In genomic region chr2:211367252-211367651, GRCh38 we compare ENCODE assay signal across 18 cellular contexts.
DNase-seq lines count a peak whose midpoint lies in the region; ATAC-seq, FAIRE-seq and TF ChIP-seq lines count a peak whose summit lies in the region.
"Had no signal": no experiment of that assay in that cellular context is flagged by ENCODE, and none has a peak within 500 bp of the region (broad histone marks: within the 10 kb centered on the region; RNA-seq: fewer than 3 reads in every experiment).

No MANE protein-coding gene starts in this region.

- H3K9me3 Mint-ChIP-seq in astrocyte (ENCODE audit: unreplicated experiment) = peaks cover 2% of the 10 kb centered on the region
- H3K9me3 Mint-ChIP-seq in natural killer cell treated with Interleukin-12 subunit alpha and Interleukin-12 subunit beta and Interleukin-15 and Interleukin-18, amount 100 ng/mL, for 72 hours = peaks cover 13% of the 10 kb centered on the region

- TF ChIP-seq CTCF in astrocyte (IDR thresholded peaks at IDR 0.05; ENCODE audit: insufficient read depth, low read depth, low read length) (no peak), GM20000 (IDR thresholded peaks at IDR 0.05; ENCODE audit: extremely low read depth, missing control alignments) (no peak)

- H4K20me1 ChIP-seq in astrocyte (ENCODE audit: insufficient read depth, low read length) = no peaks in the 10 kb centered on the region

- H3K4me1 ChIP-seq in astrocyte (ENCODE audit: insufficient read depth, low read length) = no peaks in the 10 kb centered on the region
- H3K4me1 ChIP-seq: colonic mucosa, testis had no signal

- peak; percentile 24 for DNase-seq in NCI-H748 (lab: John Stamatoyannopoulos, UW; ENCODE audit: unreplicated experiment)
- no peak for DNase-seq in NCI-H748 treated with DMSO at 0.1 percent for 48 hours (lab: John Stamatoyannopoulos, UW)
- peak; percentile 5 for DNase-seq in HK-2 (ENCODE audit: unreplicated experiment)
- no peak for DNase-seq in astrocyte (ENCODE audit: low read depth)
- DNase-seq in DMS79 (lab: John Stamatoyannopoulos, UW) = no peak
- DNase-seq in RPMI8226 = no peak
- DNase-seq in GM20000 (ENCODE audit: low spot score) = no peak
- no peak for DNase-seq in natural killer cell treated with Interleukin-12 subunit alpha and Interleukin-12 subunit beta and Interleukin-15 and Interleukin-18, amount 100 ng/mL, for 72 hours (ENCODE audit: low spot score)
- DNase-seq: activated CD4-positive, alpha-beta memory T cell treated with anti-CD3 and anti-CD28 coated beads for 36 hours; CD4-positive, alpha-beta memory T cell; colonic mucosa; EL; glutamatergic neuron; OCI-M1; testis had no signal

- H3K27me3 Mint-ChIP-seq in astrocyte (ENCODE audit: low read depth, unreplicated experiment) = no peaks in the 10 kb centered on the region
- no peaks in the 10 kb centered on the region for H3K27me3 Mint-ChIP-seq in natural killer cell treated with Interleukin-12 subunit alpha and Interleukin-12 subunit beta and Interleukin-15 and Interleukin-18, amount 100 ng/mL, for 72 hours
- H3K27me3 Mint-ChIP-seq: activated CD4-positive, alpha-beta memory T cell treated with anti-CD3 and anti-CD28 coated beads for 36 hours; activated T-helper 17 cell treated with anti-CD3 and anti-CD28 coated beads, Interleukin-2, amount 50 U/mL, for 72 hours; CD4-positive, alpha-beta memory T cell had no signal

- no peak overlapping the region for H3K27ac ChIP-seq in astrocyte (ENCODE audit: low read depth, low read length)
- H3K27ac ChIP-seq: colonic mucosa, neutrophil, testis had no signal

- no peak overlapping the region for H3K4me3 Mint-ChIP-seq in astrocyte (ENCODE audit: unreplicated experiment)
- H3K4me3 Mint-ChIP-seq in natural killer cell treated with Interleukin-12 subunit alpha and Interleukin-12 subunit beta and Interleukin-15 and Interleukin-18, amount 100 ng/mL, for 72 hours = no peak overlapping the region
- H3K4me3 Mint-ChIP-seq: activated CD4-positive, alpha-beta memory T cell treated with anti-CD3 and anti-CD28 coated beads for 36 hours; activated T-helper 17 cell treated with anti-CD3 and anti-CD28 coated beads, Interleukin-2, amount 50 U/mL, for 72 hours; CD4-positive, alpha-beta memory T cell; mesothelial cell of epicardium had no signal

- no peak for FAIRE-seq in astrocyte (lab: Jason Lieb, UNC)

- no peaks in the 10 kb centered on the region for H3K36me3 ChIP-seq in astrocyte (ENCODE audit: insufficient read depth, low read length)
- H3K36me3 ChIP-seq: colonic mucosa, neutrophil had no signal

- H3K27me3 ChIP-seq in astrocyte (ENCODE audit: insufficient read depth, low read length) = no peaks in the 10 kb centered on the region
- H3K27me3 ChIP-seq: colonic mucosa, neutrophil, testis had no signal

- H3K36me3 Mint-ChIP-seq in astrocyte (ENCODE audit: low read depth, unreplicated experiment) = no peaks in the 10 kb centered on the region
- H3K36me3 Mint-ChIP-seq in natural killer cell treated with Interleukin-12 subunit alpha and Interleukin-12 subunit beta and Interleukin-15 and Interleukin-18, amount 100 ng/mL, for 72 hours = no peaks in the 10 kb centered on the region
- H3K36me3 Mint-ChIP-seq: activated CD4-positive, alpha-beta memory T cell treated with anti-CD3 and anti-CD28 coated beads for 36 hours; CD4-positive, alpha-beta memory T cell; mesothelial cell of epicardium had no signal

- peak overlapping the region; percentile 20 for H2AFZ ChIP-seq in astrocyte (ENCODE audit: low read depth, low read length)

- peaks cover 9% of the 10 kb centered on the region for H3K4me1 Mint-ChIP-seq in astrocyte (ENCODE audit: low read depth, unreplicated experiment)
- H3K4me1 Mint-ChIP-seq in natural killer cell treated with Interleukin-12 subunit alpha and Interleukin-12 subunit beta and Interleukin-15 and Interleukin-18, amount 100 ng/mL, for 72 hours (ENCODE audit: low read depth in 2 of 2) = no peaks in the 10 kb centered on the region
- H3K4me1 Mint-ChIP-seq: activated T-helper 17 cell treated with anti-CD3 and anti-CD28 coated beads, Interleukin-2, amount 50 U/mL, for 72 hours; CD4-positive, alpha-beta memory T cell had no signal

- no peak overlapping the region for H3K9ac ChIP-seq in astrocyte (ENCODE audit: low read length)

- H3K4me2 ChIP-seq in astrocyte (ENCODE audit: low read length) = peak overlapping the region; percentile 9

- H3K4me3 ChIP-seq in astrocyte (ENCODE audit: insufficient read depth, low read depth, low read length) = no peak overlapping the region
- H3K4me3 ChIP-seq: colonic mucosa, testis had no signal

- ATAC-seq in natural killer cell treated with Interleukin-12 subunit alpha and Interleukin-12 subunit beta and Interleukin-15 and Interleukin-18, amount 100 ng/mL, for 72 hours = no peak

- H3K79me2 ChIP-seq in astrocyte (ENCODE audit: insufficient read depth, low read length) = no peaks in the 10 kb centered on the region

- no peaks in the 10 kb centered on the region for H3K9me3 ChIP-seq in astrocyte (ENCODE audit: insufficient read depth, low read depth, low read length)
- H3K9me3 ChIP-seq: colonic mucosa, neutrophil, testis had no signal

- no peak overlapping the region for H3K27ac Mint-ChIP-seq in astrocyte (ENCODE audit: unreplicated experiment)
- no peak overlapping the region for H3K27ac Mint-ChIP-seq in natural killer cell treated with Interleukin-12 subunit alpha and Interleukin-12 subunit beta and Interleukin-15 and Interleukin-18, amount 100 ng/mL, for 72 hours
- H3K27ac Mint-ChIP-seq: activated CD4-positive, alpha-beta memory T cell treated with anti-CD3 and anti-CD28 coated beads for 36 hours; activated T-helper 17 cell treated with anti-CD3 and anti-CD28 coated beads, Interleukin-2, amount 50 U/mL, for 72 hours; CD4-positive, alpha-beta memory T cell; mesothelial cell of epicardium had no signal

Comparison
In these comparisons a context has a peak if more than half of its experiments do, and no peak if none do; other contexts are left out.
1. DNase-seq: peak in NCI-H748 (single experiment) and HK-2 (single experiment); none in NCI-H748 treated with DMSO at 0.1 percent for 48 hours (single experiment), astrocyte (single experiment), DMS79 (single experiment), RPMI8226 (single experiment), GM20000 (single experiment) and natural killer cell treated with Interleukin-12 subunit alpha and Interleukin-12 subunit beta and Interleukin-15 and Interleukin-18, amount 100 ng/mL, for 72 hours (single experiment).